ENCODE assay signal across 1 cellular context in genomic region chr19:13149628-13150186, GRCh38.
A peak's percentile ranks its signal among the peaks of the same experiment; 100 is the strongest.
TF ChIP-seq lines count a peak whose summit lies in the region.

No MANE protein-coding gene starts in this region.

TF ChIP-seq in H1, 55 proteins besides CTCF, POLR2A, EP300 and RAD21:
- no peak for TF ChIP-seq EGR1 (IDR thresholded peaks at IDR 0.05; ENCODE audit: borderline replicate concordance, low read depth, low read length)
- TF ChIP-seq CBX5 (IDR thresholded peaks at IDR 0.05; ENCODE audit: low read depth, low read length) = no peak
- TF ChIP-seq PHF8 (conservative IDR thresholded peaks at IDR 0.05; ENCODE audit: low read depth, low read length) = peak; percentile 56
- TF ChIP-seq RXRA (IDR thresholded peaks at IDR 0.05; ENCODE audit: insufficient read depth, low read depth, low read length) = no peak
- TF ChIP-seq JUND (IDR thresholded peaks at IDR 0.05; ENCODE audit: low read length) = no peak
- TF ChIP-seq RBBP5 (IDR thresholded peaks at IDR 0.05; ENCODE audit: borderline replicate concordance, low read depth, low read length) = 0 out of 2 replicates have a peak, but pooled peaks have one; percentile 33
- TF ChIP-seq POLR2AphosphoS5 (IDR thresholded peaks at IDR 0.05; ENCODE audit: low read depth, low read length) = peak; percentile 64
- TF ChIP-seq TAF1 (IDR thresholded peaks at IDR 0.05; ENCODE audit: low read depth, low read length) = no peak
- no peak for TF ChIP-seq ASH2L (IDR thresholded peaks at IDR 0.05; ENCODE audit: low read length)
- no peak for TF ChIP-seq SRF (IDR thresholded peaks at IDR 0.05; ENCODE audit: low read depth, low read length)
- TF ChIP-seq CREB1 (IDR thresholded peaks at IDR 0.05) = no peak
- 0 out of 4 replicates have a peak, but pooled peaks of 1 of the 2 experiments have one; percentile 23 for TF ChIP-seq SIN3A (conservative IDR thresholded peaks at IDR 0.05 in 1 of 2, IDR thresholded peaks at IDR 0.05 in 1 of 2; ENCODE audit: low read depth in 1 of 2, low read length in 2 of 2)
- no peak for TF ChIP-seq TAF7 (optimal IDR thresholded peaks at IDR 0.05; ENCODE audit: borderline replicate concordance, low read depth, low read length)
- no peak for TF ChIP-seq SAP30 (IDR thresholded peaks at IDR 0.05; ENCODE audit: insufficient read depth, insufficient replicate concordance, low read length)
- TF ChIP-seq GABPA (IDR thresholded peaks at IDR 0.05; ENCODE audit: borderline replicate concordance, insufficient read depth, low read length) = no peak
- TF ChIP-seq KDM4A (IDR thresholded peaks at IDR 0.05; ENCODE audit: low read depth, low read length, severe bottlenecking) = peak; percentile 90
- 0 out of 2 replicates have a peak, but pooled peaks have one; percentile 24 for TF ChIP-seq SUZ12 (IDR thresholded peaks at IDR 0.05; ENCODE audit: low read length)
- no peak for TF ChIP-seq CEBPB (IDR thresholded peaks at IDR 0.05; ENCODE audit: low read depth, low read length)
- TF ChIP-seq, protein P1, sequence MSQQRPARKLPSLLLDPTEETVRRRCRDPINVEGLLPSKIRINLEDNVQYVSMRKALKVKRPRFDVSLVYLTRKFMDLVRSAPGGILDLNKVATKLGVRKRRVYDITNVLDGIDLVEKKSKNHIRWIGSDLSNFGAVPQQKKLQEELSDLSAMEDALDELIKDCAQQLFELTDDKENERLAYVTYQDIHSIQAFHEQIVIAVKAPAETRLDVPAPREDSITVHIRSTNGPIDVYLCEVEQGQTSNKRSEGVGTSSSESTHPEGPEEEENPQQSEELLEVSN (IDR thresholded peaks at IDR 0.05) = peak; percentile 33
- TF ChIP-seq, protein P2, sequence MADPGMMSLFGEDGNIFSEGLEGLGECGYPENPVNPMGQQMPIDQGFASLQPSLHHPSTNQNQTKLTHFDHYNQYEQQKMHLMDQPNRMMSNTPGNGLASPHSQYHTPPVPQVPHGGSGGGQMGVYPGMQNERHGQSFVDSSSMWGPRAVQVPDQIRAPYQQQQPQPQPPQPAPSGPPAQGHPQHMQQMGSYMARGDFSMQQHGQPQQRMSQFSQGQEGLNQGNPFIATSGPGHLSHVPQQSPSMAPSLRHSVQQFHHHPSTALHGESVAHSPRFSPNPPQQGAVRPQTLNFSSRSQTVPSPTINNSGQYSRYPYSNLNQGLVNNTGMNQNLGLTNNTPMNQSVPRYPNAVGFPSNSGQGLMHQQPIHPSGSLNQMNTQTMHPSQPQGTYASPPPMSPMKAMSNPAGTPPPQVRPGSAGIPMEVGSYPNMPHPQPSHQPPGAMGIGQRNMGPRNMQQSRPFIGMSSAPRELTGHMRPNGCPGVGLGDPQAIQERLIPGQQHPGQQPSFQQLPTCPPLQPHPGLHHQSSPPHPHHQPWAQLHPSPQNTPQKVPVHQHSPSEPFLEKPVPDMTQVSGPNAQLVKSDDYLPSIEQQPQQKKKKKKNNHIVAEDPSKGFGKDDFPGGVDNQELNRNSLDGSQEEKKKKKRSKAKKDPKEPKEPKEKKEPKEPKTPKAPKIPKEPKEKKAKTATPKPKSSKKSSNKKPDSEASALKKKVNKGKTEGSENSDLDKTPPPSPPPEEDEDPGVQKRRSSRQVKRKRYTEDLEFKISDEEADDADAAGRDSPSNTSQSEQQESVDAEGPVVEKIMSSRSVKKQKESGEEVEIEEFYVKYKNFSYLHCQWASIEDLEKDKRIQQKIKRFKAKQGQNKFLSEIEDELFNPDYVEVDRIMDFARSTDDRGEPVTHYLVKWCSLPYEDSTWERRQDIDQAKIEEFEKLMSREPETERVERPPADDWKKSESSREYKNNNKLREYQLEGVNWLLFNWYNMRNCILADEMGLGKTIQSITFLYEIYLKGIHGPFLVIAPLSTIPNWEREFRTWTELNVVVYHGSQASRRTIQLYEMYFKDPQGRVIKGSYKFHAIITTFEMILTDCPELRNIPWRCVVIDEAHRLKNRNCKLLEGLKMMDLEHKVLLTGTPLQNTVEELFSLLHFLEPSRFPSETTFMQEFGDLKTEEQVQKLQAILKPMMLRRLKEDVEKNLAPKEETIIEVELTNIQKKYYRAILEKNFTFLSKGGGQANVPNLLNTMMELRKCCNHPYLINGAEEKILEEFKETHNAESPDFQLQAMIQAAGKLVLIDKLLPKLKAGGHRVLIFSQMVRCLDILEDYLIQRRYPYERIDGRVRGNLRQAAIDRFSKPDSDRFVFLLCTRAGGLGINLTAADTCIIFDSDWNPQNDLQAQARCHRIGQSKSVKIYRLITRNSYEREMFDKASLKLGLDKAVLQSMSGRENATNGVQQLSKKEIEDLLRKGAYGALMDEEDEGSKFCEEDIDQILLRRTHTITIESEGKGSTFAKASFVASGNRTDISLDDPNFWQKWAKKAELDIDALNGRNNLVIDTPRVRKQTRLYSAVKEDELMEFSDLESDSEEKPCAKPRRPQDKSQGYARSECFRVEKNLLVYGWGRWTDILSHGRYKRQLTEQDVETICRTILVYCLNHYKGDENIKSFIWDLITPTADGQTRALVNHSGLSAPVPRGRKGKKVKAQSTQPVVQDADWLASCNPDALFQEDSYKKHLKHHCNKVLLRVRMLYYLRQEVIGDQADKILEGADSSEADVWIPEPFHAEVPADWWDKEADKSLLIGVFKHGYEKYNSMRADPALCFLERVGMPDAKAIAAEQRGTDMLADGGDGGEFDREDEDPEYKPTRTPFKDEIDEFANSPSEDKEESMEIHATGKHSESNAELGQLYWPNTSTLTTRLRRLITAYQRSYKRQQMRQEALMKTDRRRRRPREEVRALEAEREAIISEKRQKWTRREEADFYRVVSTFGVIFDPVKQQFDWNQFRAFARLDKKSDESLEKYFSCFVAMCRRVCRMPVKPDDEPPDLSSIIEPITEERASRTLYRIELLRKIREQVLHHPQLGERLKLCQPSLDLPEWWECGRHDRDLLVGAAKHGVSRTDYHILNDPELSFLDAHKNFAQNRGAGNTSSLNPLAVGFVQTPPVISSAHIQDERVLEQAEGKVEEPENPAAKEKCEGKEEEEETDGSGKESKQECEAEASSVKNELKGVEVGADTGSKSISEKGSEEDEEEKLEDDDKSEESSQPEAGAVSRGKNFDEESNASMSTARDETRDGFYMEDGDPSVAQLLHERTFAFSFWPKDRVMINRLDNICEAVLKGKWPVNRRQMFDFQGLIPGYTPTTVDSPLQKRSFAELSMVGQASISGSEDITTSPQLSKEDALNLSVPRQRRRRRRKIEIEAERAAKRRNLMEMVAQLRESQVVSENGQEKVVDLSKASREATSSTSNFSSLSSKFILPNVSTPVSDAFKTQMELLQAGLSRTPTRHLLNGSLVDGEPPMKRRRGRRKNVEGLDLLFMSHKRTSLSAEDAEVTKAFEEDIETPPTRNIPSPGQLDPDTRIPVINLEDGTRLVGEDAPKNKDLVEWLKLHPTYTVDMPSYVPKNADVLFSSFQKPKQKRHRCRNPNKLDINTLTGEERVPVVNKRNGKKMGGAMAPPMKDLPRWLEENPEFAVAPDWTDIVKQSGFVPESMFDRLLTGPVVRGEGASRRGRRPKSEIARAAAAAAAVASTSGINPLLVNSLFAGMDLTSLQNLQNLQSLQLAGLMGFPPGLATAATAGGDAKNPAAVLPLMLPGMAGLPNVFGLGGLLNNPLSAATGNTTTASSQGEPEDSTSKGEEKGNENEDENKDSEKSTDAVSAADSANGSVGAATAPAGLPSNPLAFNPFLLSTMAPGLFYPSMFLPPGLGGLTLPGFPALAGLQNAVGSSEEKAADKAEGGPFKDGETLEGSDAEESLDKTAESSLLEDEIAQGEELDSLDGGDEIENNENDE (IDR thresholded peaks at IDR 0.05; ENCODE audit: insufficient replicate concordance, low read length) = no peak
